15 cellular contexts compared by ENCODE assay signal in genomic region chr18:47247036-47247832, GRCh38. TPM values are rescaled to one million over a fixed set of nuclear protein-coding genes. Genes with fewer than 3 reads are reported as not detected.
DNase-seq lines count a peak whose midpoint lies in the region; TF ChIP-seq lines count a peak whose summit lies in the region.
"Had no signal": no experiment of that assay in that cellular context is flagged by ENCODE, and none has a peak within 500 bp of the region (broad histone marks: within the 10 kb centered on the region; RNA-seq: fewer than 3 reads in every experiment).

No MANE protein-coding gene starts in this region.

- H3K9me3 ChIP-seq in breast epithelium, result peaks cover 0 to 9% of the 10 kb centered on the region in 2 donors

- TF ChIP-seq CTCF in breast epithelium (IDR thresholded peaks at IDR 0.05) (no peak), MCF 10A (IDR thresholded peaks at IDR 0.05; ENCODE audit: unreplicated experiment) (no peak), chondrocyte (IDR thresholded peaks at IDR 0.05) (peak; percentile 71), type B pancreatic cell (conservative IDR thresholded peaks at IDR 0.05) (peak; percentile 78)

- peak overlapping the region in 2 of 3 donors; percentile 15 to 39 for H3K4me3 ChIP-seq in breast epithelium

- no peak overlapping the region for H3K27ac ChIP-seq in breast epithelium
- H3K27ac ChIP-seq: epithelial cell of prostate had no signal

- no peaks in the 10 kb centered on the region for H3K9me3 Mint-ChIP-seq in MCF 10A (ENCODE audit: unreplicated experiment)
- peaks cover 15% of the 10 kb centered on the region for H3K9me3 Mint-ChIP-seq in chondrocyte (ENCODE audit: low read depth)
- H3K9me3 Mint-ChIP-seq in type B pancreatic cell, result peaks cover 5% of the 10 kb centered on the region

- intact Hi-C loops in breast epithelium (cut with DNase I; ENCODE audit: low total_unique reads), result no loop called here
- intact Hi-C loops in MCF 10A (cut with micrococcal nuclease), result no loop called here

- no peaks in the 10 kb centered on the region for H3K4me1 ChIP-seq in breast epithelium

- H3K27me3 Mint-ChIP-seq in MCF 10A (ENCODE audit: insufficient read depth, unreplicated experiment) (peaks cover 72% of the 10 kb centered on the region), chondrocyte (ENCODE audit: low read depth) (peaks cover 72% of the 10 kb centered on the region), type B pancreatic cell (peaks cover 81% of the 10 kb centered on the region)

- H3K27me3 ChIP-seq in breast epithelium, result peaks cover 6 to 88% of the 10 kb centered on the region in 2 donors

- no peak for TF ChIP-seq POLR2A in breast epithelium (IDR thresholded peaks at IDR 0.05)

- CTCF ChIA-PET in MCF 10A (lab: Yijun Ruan, JAX), result interaction anchor here (0.6 kb wide), 1 partner anchor 25 kb away, joined by 3 read pairs; no protein-coding TSS in a partner anchor

- H3K36me3 ChIP-seq in breast epithelium, result no peaks in the 10 kb centered on the region

- no peaks in the 10 kb centered on the region for H3K36me3 Mint-ChIP-seq in MCF 10A (ENCODE audit: insufficient read depth, unreplicated experiment)
- H3K36me3 Mint-ChIP-seq in chondrocyte (ENCODE audit: low read depth), result peaks cover 13% of the 10 kb centered on the region
- peaks cover 4% of the 10 kb centered on the region for H3K36me3 Mint-ChIP-seq in type B pancreatic cell

- no TSS peak for BruUV-seq in MCF 10A (replicated peaks; lab: Mats Ljungman, UMichigan)

- H3K27ac Mint-ChIP-seq in MCF 10A (ENCODE audit: low read depth, unreplicated experiment), result no peak overlapping the region
- H3K27ac Mint-ChIP-seq in chondrocyte (ENCODE audit: unreplicated experiment), result no peak overlapping the region
- no peak overlapping the region for H3K27ac Mint-ChIP-seq in type B pancreatic cell

- POLR2A ChIA-PET in MCF 10A (lab: Yijun Ruan, JAX), result no interaction called here

- H3K4me1 Mint-ChIP-seq in MCF 10A (ENCODE audit: insufficient read depth, unreplicated experiment) (no peaks in the 10 kb centered on the region), chondrocyte (ENCODE audit: low read depth) (peaks cover 4% of the 10 kb centered on the region), type B pancreatic cell (ENCODE audit: unreplicated experiment) (peaks cover 4% of the 10 kb centered on the region)

- DNase-seq in breast epithelium (ENCODE audit: low spot score in 2 of 2) (no peak), MCF 10A (ENCODE audit: unreplicated experiment) (no peak), chondrocyte (ENCODE audit: low spot score) (no peak), iPS-NIHi7 (ENCODE audit: extremely low spot score) (peak; percentile 84), type B pancreatic cell (ENCODE audit: extremely low spot score, unreplicated experiment) (no peak), DMS53 (lab: John Stamatoyannopoulos, UW) (no peak), DMS 273 (lab: John Stamatoyannopoulos, UW; ENCODE audit: unreplicated experiment) (no peak), NCI-H82 treated with DMSO at 0.1 percent for 48 hours (lab: John Stamatoyannopoulos, UW; ENCODE audit: unreplicated experiment) (no peak)
- DNase-seq: DMS79; NCI-H146; NK-92 treated with Interleukin-12 subunit alpha and Interleukin-12 subunit beta, amount 100 ng/mL, for 24 hours had no signal

- H3K4me3 Mint-ChIP-seq in MCF 10A (ENCODE audit: unreplicated experiment) (no peak overlapping the region), chondrocyte (ENCODE audit: unreplicated experiment) (no peak overlapping the region), type B pancreatic cell (no peak overlapping the region)

RNA-seq across cellular contexts. Expression of gene SKOR2, which starts 4.2 kb away (rescaled TPM):
- total RNA-seq in breast epithelium (not detected), MCF 10A (2022) (not detected in 2 replicates), chondrocyte (not detected in 3 replicates), type B pancreatic cell (ENCODE audit: low replicate concordance) (0.81 and 0.87 TPM in 2 replicates)
- total RNA-seq: bronchial epithelial cell, myocyte, ureter had no signal

Comparison
In these comparisons a context has a peak if more than half of its experiments do, and no peak if none do; other contexts are left out.
1. CTCF ChIP-seq: peak in chondrocyte (single experiment) and type B pancreatic cell (single experiment); none in breast epithelium (0 of 3) and MCF 10A (single experiment).